In genomic region chr12:62919827-62920226, GRCh38 we compare ENCODE assay signal across 10 cellular contexts. TPM values are rescaled to one million over a fixed set of nuclear protein-coding genes. Genes with fewer than 3 reads are reported as not detected.
DNase-seq lines count a peak whose midpoint lies in the region; ATAC-seq, FAIRE-seq and TF ChIP-seq lines count a peak whose summit lies in the region.
"Had no signal": no experiment of that assay in that cellular context is flagged by ENCODE, and none has a peak within 500 bp of the region (broad histone marks: within the 10 kb centered on the region; RNA-seq: fewer than 3 reads in every experiment).

No MANE protein-coding gene starts in this region.

- H3K9ac ChIP-seq in endodermal cell (ENCODE audit: extremely low read depth, low read length, poor library complexity, severe bottlenecking), result no peak overlapping the region

- WGBS in stomach, 5 donors, result 35 to 44% (median 38%) methylated on average over 2 of the region's 2 CpGs
- WGBS in endodermal cell (ENCODE audit: insufficient coverage in 1 of 2, insufficient read length in 1 of 2), 2 experiments, result 60 to 86% methylated on average over 1 to 2 of the region's 2 CpGs

- intact Hi-C loops in stomach (cut with DNase I; ENCODE audit: low total_unique reads), result no loop called here

- H3K27me3 ChIP-seq in stomach, result no peaks in the 10 kb centered on the region
- peaks cover 9% of the 10 kb centered on the region for H3K27me3 ChIP-seq in endodermal cell (ENCODE audit: control insufficient read depth, insufficient read depth, low read length, poor library complexity, severe bottlenecking)

- ATAC-seq in GM18505 (IDR thresholded peaks at IDR 0.05; ENCODE audit: unreplicated experiment), result no peak
- ATAC-seq: stimulated activated memory B cell treated with anti-CD40 and anti-IgM and Interleukin-4, amounts not matched to agents 10 μg/mL and 1 μg/mL and 100 μg/mL, for 72 hours had no signal

- peak; percentile 41 for DNase-seq in HTR-8/SVneo (ENCODE audit: insufficient read length, low spot score)
- peak; percentile 72 for DNase-seq in NCI-H524 treated with DMSO at 0.1 percent for 48 hours (lab: John Stamatoyannopoulos, UW)
- peak; percentile 77 for DNase-seq in fibroblast of gingiva (ENCODE audit: low read depth)
- peak; percentile 35 for DNase-seq in stomach
- no peak for DNase-seq in NK-92 treated with Interleukin-12 subunit alpha and Interleukin-12 subunit beta, amount 100 ng/mL, for 24 hours (lab: John Stamatoyannopoulos, UW)
- no peak for DNase-seq in endodermal cell
- DNase-seq: activated B cell treated with CpG ODN at 0.5 μM for 24 hours, naive B cell had no signal

- H3K27ac Mint-ChIP-seq in endodermal cell, result no peak overlapping the region
- H3K27ac Mint-ChIP-seq: activated B cell treated with CpG ODN at 0.5 μM for 24 hours; naive B cell; stimulated activated memory B cell treated with anti-CD40 and anti-IgM and Interleukin-4, amounts not matched to agents 10 μg/mL and 1 μg/mL and 100 μg/mL, for 72 hours had no signal

- H3K27ac ChIP-seq in stomach (no peak overlapping the region), endodermal cell (ENCODE audit: low read depth, low read length) (no peak overlapping the region)

- peaks cover 7 to 20% (median 13%) of the 10 kb centered on the region in 4 donors for H3K4me1 ChIP-seq in stomach
- peaks cover 2% of the 10 kb centered on the region for H3K4me1 ChIP-seq in endodermal cell (ENCODE audit: control insufficient read depth, insufficient read depth, low read length)

- no peak for TF ChIP-seq EP300 in stomach (IDR thresholded peaks at IDR 0.05)

- H3K36me3 Mint-ChIP-seq in endodermal cell (ENCODE audit: low read depth), result peaks cover 10% of the 10 kb centered on the region
- H3K36me3 Mint-ChIP-seq: naive B cell; stimulated activated memory B cell treated with anti-CD40 and anti-IgM and Interleukin-4, amounts not matched to agents 10 μg/mL and 1 μg/mL and 100 μg/mL, for 72 hours had no signal

- peaks cover 4% of the 10 kb centered on the region for H3K27me3 Mint-ChIP-seq in endodermal cell (ENCODE audit: insufficient read depth)
- H3K27me3 Mint-ChIP-seq: naive B cell; stimulated activated memory B cell treated with anti-CD40 and anti-IgM and Interleukin-4, amounts not matched to agents 10 μg/mL and 1 μg/mL and 100 μg/mL, for 72 hours had no signal

- no peak for FAIRE-seq in HTR-8/SVneo (lab: Jason Lieb, UNC)

- TF ChIP-seq CTCF in stomach (IDR thresholded peaks at IDR 0.05) (no peak), endodermal cell (conservative IDR thresholded peaks at IDR 0.05) (no peak)

- peaks cover 30% of the 10 kb centered on the region for H3K4me1 Mint-ChIP-seq in endodermal cell
- H3K4me1 Mint-ChIP-seq: activated B cell treated with CpG ODN at 0.5 μM for 24 hours; naive B cell; stimulated activated memory B cell treated with anti-CD40 and anti-IgM and Interleukin-4, amounts not matched to agents 10 μg/mL and 1 μg/mL and 100 μg/mL, for 72 hours had no signal

- H3K9me3 Mint-ChIP-seq in endodermal cell, result no peaks in the 10 kb centered on the region
- H3K9me3 Mint-ChIP-seq: activated B cell treated with CpG ODN at 0.5 μM for 24 hours; naive B cell; stimulated activated memory B cell treated with anti-CD40 and anti-IgM and Interleukin-4, amounts not matched to agents 10 μg/mL and 1 μg/mL and 100 μg/mL, for 72 hours had no signal

- H3K36me3 ChIP-seq in stomach (no peaks in the 10 kb centered on the region), endodermal cell (ENCODE audit: control insufficient read depth, insufficient read depth, low read length) (no peaks in the 10 kb centered on the region)

- H3K4me3 Mint-ChIP-seq in endodermal cell, result no peak overlapping the region
- H3K4me3 Mint-ChIP-seq: activated B cell treated with CpG ODN at 0.5 μM for 24 hours; stimulated activated memory B cell treated with anti-CD40 and anti-IgM and Interleukin-4, amounts not matched to agents 10 μg/mL and 1 μg/mL and 100 μg/mL, for 72 hours had no signal

- no peak overlapping the region for H3K4me3 ChIP-seq in stomach
- H3K4me3 ChIP-seq in endodermal cell (ENCODE audit: low read length), result no peak overlapping the region

- TF ChIP-seq POLR2A in stomach (IDR thresholded peaks at IDR 0.05) (no peak), GM18505 (IDR thresholded peaks at IDR 0.05; ENCODE audit: borderline replicate concordance, extremely low read depth, insufficient read depth, insufficient read length) (no peak)

- H3K9me3 ChIP-seq in stomach (no peaks in the 10 kb centered on the region), endodermal cell (ENCODE audit: control insufficient read depth, low read length) (no peaks in the 10 kb centered on the region)

RNA-seq across cellular contexts. Expression of gene PPM1H, which starts 15.1 kb away (rescaled TPM):
- total RNA-seq in stomach, result 10 to 100 TPM in 2 of 5 donors, 1 to 10 TPM in 2, under 1 TPM in 1; 0.29 to 12.5 (median 4.1) TPM
- polyA plus RNA-seq in stomach, result 1 to 10 TPM; 2.8 to 4.6 (median 3.4) TPM
- 10 to 100 TPM; 46.4 to 74.4 TPM for total RNA-seq in endodermal cell
- polyA plus RNA-seq in endodermal cell (2013, experiment 1 of 2), result 5.9 TPM
- 5.6 TPM for polyA plus RNA-seq in endodermal cell (2013, experiment 2 of 2)
- total RNA-seq: activated B cell treated with CpG ODN at 0.5 μM for 24 hours had no signal

Comparison
In these comparisons a context has a peak if more than half of its experiments do, and no peak if none do; other contexts are left out.
1. DNase-seq: peak in HTR-8/SVneo (single experiment), NCI-H524 treated with DMSO at 0.1 percent for 48 hours (single experiment), fibroblast of gingiva (single experiment) and stomach (single experiment); none in NK-92 treated with Interleukin-12 subunit alpha and Interleukin-12 subunit beta, amount 100 ng/mL, for 24 hours (single experiment) and endodermal cell (single experiment).